Comparison of ENCODE assay signal across 1 cellular context in the genomic region with DNA sequence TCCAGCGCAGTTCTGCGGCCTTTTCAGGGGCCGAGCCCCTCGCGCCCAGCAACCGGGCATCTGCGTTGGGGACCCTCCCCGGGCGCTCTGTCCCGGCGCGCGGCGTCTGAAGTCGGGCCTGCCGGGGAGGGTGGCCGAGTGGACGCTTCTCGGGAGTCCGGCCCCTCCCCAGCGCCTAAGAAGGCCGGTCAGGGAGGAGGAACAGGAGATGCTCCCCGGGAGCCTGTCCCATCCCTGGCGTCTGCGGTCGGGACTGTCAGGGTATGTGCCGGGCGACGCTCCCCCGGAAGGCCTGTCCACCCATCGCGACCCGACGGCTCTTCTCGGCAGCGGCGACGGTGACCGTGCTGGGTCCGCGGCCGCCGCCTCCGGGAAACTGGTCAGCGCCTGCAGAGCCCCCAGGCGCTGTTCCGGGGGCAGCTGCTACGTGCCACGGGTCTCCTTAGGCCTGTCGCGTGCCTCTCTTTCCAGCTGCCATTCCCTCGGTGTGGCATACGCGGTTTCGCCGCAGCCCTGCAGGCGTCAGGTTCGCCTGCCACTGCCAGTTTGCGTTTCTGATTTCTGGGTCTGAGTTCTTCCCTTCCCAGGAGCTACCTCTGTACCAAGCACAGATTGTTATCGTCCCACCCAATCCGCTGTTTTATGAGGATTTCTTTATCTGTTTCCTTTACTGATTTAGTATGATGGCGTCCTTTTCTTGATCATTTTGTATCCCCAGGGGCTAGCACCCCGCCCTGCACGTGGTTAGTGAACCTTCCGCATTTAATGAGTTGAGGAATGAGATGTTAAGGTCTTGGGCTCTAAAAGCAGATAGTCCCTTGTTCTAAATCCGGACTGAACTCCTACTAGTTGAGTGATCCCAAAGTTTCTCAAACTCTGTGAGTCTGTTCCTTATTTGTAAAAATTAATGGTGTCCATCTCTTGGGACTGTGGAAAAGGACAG.
TF ChIP-seq lines count a peak whose summit lies in the region.

No MANE protein-coding gene starts in this region.

TF ChIP-seq in H1, 55 proteins besides CTCF, POLR2A, EP300 and RAD21 (continued from another document):
- TF ChIP-seq, protein P1, sequence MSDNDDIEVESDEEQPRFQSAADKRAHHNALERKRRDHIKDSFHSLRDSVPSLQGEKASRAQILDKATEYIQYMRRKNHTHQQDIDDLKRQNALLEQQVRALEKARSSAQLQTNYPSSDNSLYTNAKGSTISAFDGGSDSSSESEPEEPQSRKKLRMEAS (IDR thresholded peaks at IDR 0.05), result peak; percentile 78
